Comparison of ENCODE assay signal across 8 cellular contexts in the genomic region with DNA sequence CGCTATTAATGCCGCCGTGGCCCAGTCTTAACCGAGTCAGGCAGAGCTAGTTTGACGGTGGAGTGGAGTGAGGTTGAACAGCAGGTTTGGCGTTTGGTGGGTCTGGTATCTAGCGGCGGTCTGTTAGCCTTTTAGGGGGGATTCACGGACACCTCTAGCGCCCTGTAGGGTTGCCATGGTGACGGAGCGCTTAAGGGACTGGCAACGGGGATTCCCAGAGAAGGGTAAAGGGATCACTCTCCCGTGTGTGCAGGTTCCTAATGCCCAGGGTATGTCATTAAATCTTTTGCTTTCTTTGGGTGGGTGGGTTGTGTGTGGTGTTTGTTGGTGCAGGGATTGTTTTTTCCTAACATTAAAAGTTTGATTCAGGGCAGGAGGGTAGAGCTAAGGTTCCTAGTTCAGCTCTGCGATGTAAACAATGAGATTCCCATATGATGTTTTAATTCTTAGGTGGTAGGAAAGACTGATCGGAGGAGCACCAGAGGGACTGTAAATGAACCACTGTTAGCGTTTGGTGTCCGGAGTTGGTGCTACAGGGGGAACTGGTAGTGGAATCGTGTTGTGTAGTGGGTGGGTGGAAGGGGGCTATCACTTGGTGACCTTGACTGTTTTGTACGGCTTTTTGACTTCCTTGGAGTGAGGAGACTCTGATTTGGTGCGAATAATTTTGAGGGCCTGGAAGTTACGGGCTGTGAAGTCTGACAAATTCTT. TPM values are rescaled to one million over a fixed set of nuclear protein-coding genes. Genes with fewer than 3 reads are reported as not detected.
DNase-seq lines count a peak whose midpoint lies in the region; FAIRE-seq and TF ChIP-seq lines count a peak whose summit lies in the region.

No MANE protein-coding gene starts in this region.

- H3K9me3 ChIP-seq in OCI-LY3 (ENCODE audit: insufficient read depth, low read length): no peaks in the 10 kb centered on the region; the same call in 1 of the 2 replicates
- H3K9me3 ChIP-seq in keratinocyte (ENCODE audit: control insufficient read depth, low read depth, low read length): no peaks in the 10 kb centered on the region

- H3K4me3 ChIP-seq in OCI-LY3 (ENCODE audit: low read length) (peak overlapping the region; percentile 91), keratinocyte (ENCODE audit: control insufficient read depth in 2 of 3, extremely low read depth in 1 of 3, insufficient read depth in 2 of 3, low read depth in 1 of 3, low read length in 3 of 3) (peak overlapping the region; percentile 88 to 99 (median 90))

- H3K27me3 ChIP-seq in OCI-LY3 (ENCODE audit: low read depth, low read length) (no peaks in the 10 kb centered on the region), keratinocyte (ENCODE audit: control insufficient read depth, extremely low read depth, insufficient read depth, low read length) (no peaks in the 10 kb centered on the region)

- TF ChIP-seq CTCF in OCI-LY3 (IDR thresholded peaks at IDR 0.05; ENCODE audit: low read depth, low read length) (no peak), keratinocyte (optimal IDR thresholded peaks at IDR 0.05 in 1 of 3, IDR thresholded peaks at IDR 0.05 in 1 of 3, conservative IDR thresholded peaks at IDR 0.05 in 1 of 3; ENCODE audit: extremely low read depth in 1 of 3, insufficient read depth in 2 of 3, low read length in 3 of 3) (no peak)

- H3K27ac ChIP-seq in OCI-LY3 (ENCODE audit: low read length) (peak overlapping the region; percentile 77), angular gyrus (ENCODE audit: low read depth, low read length) (peak overlapping the region; percentile 81), keratinocyte (ENCODE audit: control insufficient read depth, insufficient read depth, low read length) (peak overlapping the region; percentile 76)

- dilution Hi-C loops in keratinocyte (cut with MboI; ENCODE audit: extremely low pct_ligation_motif_present, low sequenced_read_pairs): no loop called here

- peaks cover 3% of the 10 kb centered on the region; the same call in 1 of the 2 replicates for H3K4me1 ChIP-seq in OCI-LY3 (ENCODE audit: low read length)
- H3K4me1 ChIP-seq in keratinocyte (ENCODE audit: control insufficient read depth, extremely low read depth, insufficient read depth, low read length): peaks cover 25% of the 10 kb centered on the region

- peaks cover 10% of the 10 kb centered on the region for H3K9me1 ChIP-seq in keratinocyte (ENCODE audit: control insufficient read depth, extremely low read depth, insufficient read depth, low read length)

- H3K36me3 ChIP-seq in OCI-LY3 (replicated peaks; ENCODE audit: low read depth, low read length) (peaks cover 71% of the 10 kb centered on the region), keratinocyte (ENCODE audit: control insufficient read depth in 2 of 2, extremely low read depth in 1 of 2, insufficient read depth in 2 of 2, low read length in 2 of 2) (peaks cover 45 to 62% of the 10 kb centered on the region in 2 experiments)

- peaks cover 87% of the 10 kb centered on the region for H3K79me2 ChIP-seq in OCI-LY3 (ENCODE audit: low read length)
- peaks cover 66% of the 10 kb centered on the region for H3K79me2 ChIP-seq in keratinocyte (ENCODE audit: control insufficient read depth, insufficient read depth, low read length)

- no peak for FAIRE-seq in keratinocyte (lab: Jason Lieb, UNC)
- FAIRE-seq in HTR-8/SVneo (lab: Jason Lieb, UNC): no peak

- DNase-seq in NCI-H82 (lab: John Stamatoyannopoulos, UW) (peak; percentile 84), NCI-H82 treated with DMSO at 0.1 percent for 48 hours (lab: John Stamatoyannopoulos, UW; ENCODE audit: unreplicated experiment) (no peak), keratinocyte (ENCODE audit: low read depth, low spot score) (no peak), HTR-8/SVneo (ENCODE audit: insufficient read length, low spot score) (no peak), AG20443 (ENCODE audit: low spot score) (no peak)
- peak; percentile 53 to 61 for DNase-seq in stimulated activated CD4-positive, alpha-beta T cell treated with anti-CD3 and anti-CD28 coated beads, Interleukin-2, amount 100 ng/mL, for 24 hours

- H2AFZ ChIP-seq in OCI-LY3 (ENCODE audit: low read depth, low read length) (no peak overlapping the region), keratinocyte (ENCODE audit: control insufficient read depth, low read length) (no peak overlapping the region)

- H3K9ac ChIP-seq in OCI-LY3 (ENCODE audit: low read length): peak overlapping the region; percentile 87
- peak overlapping the region; percentile 90 for H3K9ac ChIP-seq in keratinocyte (ENCODE audit: control insufficient read depth, extremely low read depth, insufficient read depth, low read length)

- peak overlapping the region; percentile 64 for H3K4me2 ChIP-seq in OCI-LY3 (ENCODE audit: low read length)
- H3K4me2 ChIP-seq in keratinocyte (ENCODE audit: control insufficient read depth, extremely low read depth, insufficient read depth, low read depth, low read length): peak overlapping the region; percentile 98

- H4K20me1 ChIP-seq in OCI-LY3 (ENCODE audit: insufficient read depth, low read length) (peaks cover 60% of the 10 kb centered on the region), keratinocyte (ENCODE audit: control insufficient read depth, extremely low read depth, insufficient read depth, low read length) (peaks cover 60% of the 10 kb centered on the region)

RNA-seq across cellular contexts. Expression of a gene that starts 4.9 kb away (rescaled TPM):
- 82.9 to 171 TPM (median 121 TPM) in 3 replicates for polyA plus RNA-seq in keratinocyte
- polyA plus RNA-seq in keratinocyte (2011; ENCODE audit: low read depth): 157 TPM
- polyA plus RNA-seq in keratinocyte (2011; cell fraction: cytosol; rRNA removed): 79.9 and 133 TPM in 2 replicates
- polyA plus RNA-seq in keratinocyte (2011; cell fraction: nucleus; rRNA removed): 260 and 305 TPM in 2 replicates
- 117 and 130 TPM in 2 replicates for polyA plus RNA-seq in keratinocyte (2012; ENCODE audit: low replicate concordance)
- polyA minus RNA-seq in keratinocyte: 58.7 to 120 TPM (median 91.2 TPM) in 3 replicates
- 31.8 TPM for polyA minus RNA-seq in keratinocyte (2011; cell fraction: cytosol; rRNA and poly(A)+ RNA removed)
- 66.1 and 108 TPM in 2 replicates for polyA minus RNA-seq in keratinocyte (2011; cell fraction: nucleus; rRNA and poly(A)+ RNA removed)

RNA-seq across cellular contexts. Expression of a gene that starts 20.4 kb away (rescaled TPM):
- polyA plus RNA-seq in keratinocyte: 1.9 to 4.5 TPM (median 2.6 TPM) in 3 replicates
- polyA plus RNA-seq in keratinocyte (2011; ENCODE audit: low read depth): 0.86 TPM
- polyA plus RNA-seq in keratinocyte (2011; cell fraction: cytosol; rRNA removed): 2.0 and 2.1 TPM in 2 replicates
- 4.3 and 4.5 TPM in 2 replicates for polyA plus RNA-seq in keratinocyte (2011; cell fraction: nucleus; rRNA removed)
- 1.9 and 3.1 TPM in 2 replicates for polyA plus RNA-seq in keratinocyte (2012; ENCODE audit: low replicate concordance)
- 0.80 to 7.0 TPM (median 4.4 TPM) in 3 replicates for polyA minus RNA-seq in keratinocyte
- not detected for polyA minus RNA-seq in keratinocyte (2011; cell fraction: cytosol; rRNA and poly(A)+ RNA removed)
- polyA minus RNA-seq in keratinocyte (2011; cell fraction: nucleus; rRNA and poly(A)+ RNA removed): 1.6 and 2.3 TPM in 2 replicates

RNA-seq across cellular contexts. Expression of a gene that starts 32.5 kb away (rescaled TPM):
- 0.13 TPM in 1 of 3 replicates, not detected in the others for polyA plus RNA-seq in keratinocyte
- not detected for polyA plus RNA-seq in keratinocyte (2011; ENCODE audit: low read depth)
- not detected in 2 replicates for polyA plus RNA-seq in keratinocyte (2011; cell fraction: cytosol; rRNA removed)
- not detected in 2 replicates for polyA plus RNA-seq in keratinocyte (2011; cell fraction: nucleus; rRNA removed)
- polyA plus RNA-seq in keratinocyte (2012; ENCODE audit: low replicate concordance): 0.21 TPM in 1 of 2 replicates, not detected in the other
- not detected in 3 replicates for polyA minus RNA-seq in keratinocyte
- not detected for polyA minus RNA-seq in keratinocyte (2011; cell fraction: cytosol; rRNA and poly(A)+ RNA removed)
- not detected in 2 replicates for polyA minus RNA-seq in keratinocyte (2011; cell fraction: nucleus; rRNA and poly(A)+ RNA removed)

RNA-seq across cellular contexts. Expression of a gene that starts 36.1 kb away (rescaled TPM):
- polyA plus RNA-seq in keratinocyte: 0.01 TPM in 1 of 3 replicates, not detected in the others
- not detected for polyA plus RNA-seq in keratinocyte (2011; ENCODE audit: low read depth)
- 0.03 TPM in 1 of 2 replicates, not detected in the other for polyA plus RNA-seq in keratinocyte (2011; cell fraction: cytosol; rRNA removed)
- not detected in 2 replicates for polyA plus RNA-seq in keratinocyte (2011; cell fraction: nucleus; rRNA removed)
- polyA plus RNA-seq in keratinocyte (2012; ENCODE audit: low replicate concordance): 0.04 TPM in 1 of 2 replicates, not detected in the other
- not detected in 3 replicates for polyA minus RNA-seq in keratinocyte
- not detected for polyA minus RNA-seq in keratinocyte (2011; cell fraction: cytosol; rRNA and poly(A)+ RNA removed)
- not detected in 2 replicates for polyA minus RNA-seq in keratinocyte (2011; cell fraction: nucleus; rRNA and poly(A)+ RNA removed)

Comparison
In these comparisons a context has a peak if more than half of its experiments do, and no peak if none do; other contexts are left out.
1. DNase-seq: peak in NCI-H82 (single experiment) and stimulated activated CD4-positive, alpha-beta T cell treated with anti-CD3 and anti-CD28 coated beads, Interleukin-2, amount 100 ng/mL, for 24 hours (2 of 2); none in NCI-H82 treated with DMSO at 0.1 percent for 48 hours (single experiment), keratinocyte (single experiment), HTR-8/SVneo (single experiment) and AG20443 (single experiment).
2. Peak in every context shown above with its lines, with median percentiles within 50 percentile points of each other: H3K27ac ChIP-seq.